8 cellular contexts compared by ENCODE assay signal in genomic region chr1:85200870-85201339, GRCh38. TPM values are rescaled to one million over a fixed set of nuclear protein-coding genes. Genes with fewer than 3 reads are reported as not detected.
DNase-seq lines count a peak whose midpoint lies in the region; ATAC-seq and TF ChIP-seq lines count a peak whose summit lies in the region.

A gene with protein sequence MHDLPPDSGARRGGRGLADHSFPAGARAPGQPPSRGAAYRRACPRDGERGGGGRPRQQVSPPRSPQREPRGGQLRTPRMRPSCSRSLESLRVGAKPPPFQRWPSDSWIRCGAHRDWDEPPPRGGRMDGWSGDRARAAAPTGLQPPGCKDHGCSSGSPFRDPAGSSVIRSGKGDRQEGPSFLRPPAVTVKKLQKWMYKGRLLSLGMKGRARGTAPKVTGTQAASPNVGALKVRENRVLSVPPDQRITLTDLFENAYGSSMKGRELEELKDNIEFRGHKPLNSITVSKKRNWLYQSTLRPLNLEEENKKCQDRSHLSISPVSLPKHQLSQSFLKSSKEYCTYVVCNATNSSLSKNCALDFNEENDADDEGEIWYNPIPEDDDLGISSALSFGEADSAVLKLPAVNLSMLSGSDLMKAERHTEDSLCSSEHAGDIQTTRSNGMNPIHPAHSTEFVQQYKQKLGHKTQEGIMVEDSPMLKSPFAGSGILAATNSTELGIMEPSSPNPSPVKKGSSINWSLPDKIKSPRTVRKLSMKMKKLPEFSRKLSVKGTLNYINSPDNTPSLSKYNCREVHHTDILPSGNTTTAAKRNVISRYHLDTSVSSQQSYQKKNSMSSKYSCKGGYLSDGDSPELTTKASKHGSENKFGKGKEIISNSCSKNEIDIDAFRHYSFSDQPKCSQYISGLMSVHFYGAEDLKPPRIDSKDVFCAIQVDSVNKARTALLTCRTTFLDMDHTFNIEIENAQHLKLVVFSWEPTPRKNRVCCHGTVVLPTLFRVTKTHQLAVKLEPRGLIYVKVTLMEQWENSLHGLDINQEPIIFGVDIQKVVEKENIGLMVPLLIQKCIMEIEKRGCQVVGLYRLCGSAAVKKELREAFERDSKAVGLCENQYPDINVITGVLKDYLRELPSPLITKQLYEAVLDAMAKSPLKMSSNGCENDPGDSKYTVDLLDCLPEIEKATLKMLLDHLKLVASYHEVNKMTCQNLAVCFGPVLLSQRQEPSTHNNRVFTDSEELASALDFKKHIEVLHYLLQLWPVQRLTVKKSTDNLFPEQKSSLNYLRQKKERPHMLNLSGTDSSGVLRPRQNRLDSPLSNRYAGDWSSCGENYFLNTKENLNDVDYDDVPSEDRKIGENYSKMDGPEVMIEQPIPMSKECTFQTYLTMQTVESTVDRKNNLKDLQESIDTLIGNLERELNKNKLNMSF (minus strand): TSS chr1:85201016. CDS start chr1:85200996, 20 bp downstream.

- H3K79me2 ChIP-seq in KMS-11 (ENCODE audit: insufficient read depth, low read depth): no peaks in the 10 kb centered on the region

- H3K4me2 ChIP-seq in KMS-11: peak within 1 kb of the TSS; percentile 64; the same call in 1 of the 2 replicates

- H3K36me3 ChIP-seq in KMS-11 (ENCODE audit: insufficient read depth): no peaks in the 10 kb centered on the region
- no peaks in the 10 kb centered on the region for H3K36me3 ChIP-seq in left ventricle myocardium inferior
- no peaks in the 10 kb centered on the region for H3K36me3 ChIP-seq in uterus

- H2AFZ ChIP-seq in KMS-11 (ENCODE audit: low read depth): peak within 1 kb of the TSS; percentile 85

- TF ChIP-seq CTCF in KMS-11 (conservative IDR thresholded peaks at IDR 0.05; ENCODE audit: low read depth, low read length): no peak
- TF ChIP-seq CTCF in left ventricle myocardium inferior (IDR thresholded peaks at IDR 0.05; ENCODE audit: borderline replicate concordance): no peak
- TF ChIP-seq CTCF in uterus (IDR thresholded peaks at IDR 0.05): no peak

- H3K9me3 ChIP-seq in left ventricle myocardium inferior (replicated peaks) (no peaks in the 10 kb centered on the region), uterus (no peaks in the 10 kb centered on the region)

- H3K4me1 ChIP-seq in KMS-11 (ENCODE audit: low read depth, poor library complexity, severe bottlenecking) (peaks cover 25% of the 10 kb centered on the region), left ventricle myocardium inferior (peaks cover 35% of the 10 kb centered on the region), uterus (peaks cover 0 to 8% of the 10 kb centered on the region in 2 donors)

- H3K27ac ChIP-seq in KMS-11 (peak within 1 kb of the TSS; percentile 63), left ventricle myocardium inferior (replicated peaks) (peak within 1 kb of the TSS; percentile 98), uterus (peak within 1 kb of the TSS; percentile 92 to 99)

- H3K4me3 ChIP-seq in KMS-11 (IDR thresholded peaks at IDR 0.05; ENCODE audit: insufficient read depth, low read depth, low read length) (peak within 1 kb of the TSS; percentile 29), left ventricle myocardium inferior (peak within 1 kb of the TSS; percentile 86), uterus (peak within 1 kb of the TSS; percentile 54 to 92)

- H4K20me1 ChIP-seq in KMS-11 (ENCODE audit: insufficient read depth): no peaks in the 10 kb centered on the region

- intact Hi-C loops in left ventricle myocardium inferior (cut with micrococcal nuclease): no loop called here
- intact Hi-C loops in uterus (cut with DNase I; ENCODE audit: low total_unique reads): loop anchor here (5.0 kb wide), 1 partner anchor 56 kb away; the partner anchor contains the start of gene C1orf52

- peak within 1 kb of the TSS; percentile 75 for H3K9ac ChIP-seq in KMS-11

- peak; percentile 71 for ATAC-seq in GM21825 (IDR thresholded peaks at IDR 0.05; ENCODE audit: unreplicated experiment)
- peak; percentile 46 for ATAC-seq in SK-N-SH treated with all-trans-retinoic acid at 6 μM for 48 hours

- TF ChIP-seq POLR2A in uterus (IDR thresholded peaks at IDR 0.05): peak; percentile 44 to 75

- H3K27me3 ChIP-seq in KMS-11 (ENCODE audit: insufficient read depth, low read depth) (no peaks in the 10 kb centered on the region), left ventricle myocardium inferior (ENCODE audit: low read depth) (peaks cover 51% of the 10 kb centered on the region), uterus (no peaks in the 10 kb centered on the region)

- DNase-seq in Daoy (ENCODE audit: low read depth): peak; percentile 90
- peak; percentile 52 for DNase-seq in activated naive CD8-positive, alpha-beta T cell treated with anti-CD3 and anti-CD28 coated beads, Interleukin-2, amount 50 U/mL, for 16 hours (ENCODE audit: low read depth, low spot score)
- peak; percentile 80 for DNase-seq in left ventricle myocardium inferior
- peak; percentile 22 for DNase-seq in pulmonary artery endothelial cell (ENCODE audit: low read depth, low spot score)
- DNase-seq in uterus: peak; percentile 77 to 81

TF ChIP-seq in SK-N-SH treated with all-trans-retinoic acid at 6 μM for 48 hours, 23 proteins besides CTCF, POLR2A, EP300 and RAD21 (continues in another document):
- TF ChIP-seq, protein P1, sequence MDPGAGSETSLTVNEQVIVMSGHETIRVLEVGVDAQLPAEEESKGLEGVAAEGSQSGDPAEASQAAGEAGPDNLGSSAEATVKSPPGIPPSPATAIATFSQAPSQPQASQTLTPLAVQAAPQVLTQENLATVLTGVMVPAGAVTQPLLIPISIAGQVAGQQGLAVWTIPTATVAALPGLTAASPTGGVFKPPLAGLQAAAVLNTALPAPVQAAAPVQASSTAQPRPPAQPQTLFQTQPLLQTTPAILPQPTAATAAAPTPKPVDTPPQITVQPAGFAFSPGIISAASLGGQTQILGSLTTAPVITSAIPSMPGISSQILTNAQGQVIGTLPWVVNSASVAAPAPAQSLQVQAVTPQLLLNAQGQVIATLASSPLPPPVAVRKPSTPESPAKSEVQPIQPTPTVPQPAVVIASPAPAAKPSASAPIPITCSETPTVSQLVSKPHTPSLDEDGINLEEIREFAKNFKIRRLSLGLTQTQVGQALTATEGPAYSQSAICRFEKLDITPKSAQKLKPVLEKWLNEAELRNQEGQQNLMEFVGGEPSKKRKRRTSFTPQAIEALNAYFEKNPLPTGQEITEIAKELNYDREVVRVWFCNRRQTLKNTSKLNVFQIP (CRISPR knock-in tag; IDR thresholded peaks at IDR 0.05; ENCODE audit: borderline replicate concordance, low read depth): no peak
- TF ChIP-seq RARB (CRISPR knock-in tag; IDR thresholded peaks at IDR 0.05): no peak
- TF ChIP-seq OSR1 (CRISPR knock-in tag; IDR thresholded peaks at IDR 0.05): no peak
- no peak for TF ChIP-seq ZC3H10 (CRISPR knock-in tag; IDR thresholded peaks at IDR 0.05)
- TF ChIP-seq TOX (CRISPR knock-in tag; IDR thresholded peaks at IDR 0.05; ENCODE audit: borderline replicate concordance): no peak
- TF ChIP-seq PATZ1 (CRISPR knock-in tag; IDR thresholded peaks at IDR 0.05; ENCODE audit: borderline replicate concordance): no peak
- TF ChIP-seq, protein P2, sequence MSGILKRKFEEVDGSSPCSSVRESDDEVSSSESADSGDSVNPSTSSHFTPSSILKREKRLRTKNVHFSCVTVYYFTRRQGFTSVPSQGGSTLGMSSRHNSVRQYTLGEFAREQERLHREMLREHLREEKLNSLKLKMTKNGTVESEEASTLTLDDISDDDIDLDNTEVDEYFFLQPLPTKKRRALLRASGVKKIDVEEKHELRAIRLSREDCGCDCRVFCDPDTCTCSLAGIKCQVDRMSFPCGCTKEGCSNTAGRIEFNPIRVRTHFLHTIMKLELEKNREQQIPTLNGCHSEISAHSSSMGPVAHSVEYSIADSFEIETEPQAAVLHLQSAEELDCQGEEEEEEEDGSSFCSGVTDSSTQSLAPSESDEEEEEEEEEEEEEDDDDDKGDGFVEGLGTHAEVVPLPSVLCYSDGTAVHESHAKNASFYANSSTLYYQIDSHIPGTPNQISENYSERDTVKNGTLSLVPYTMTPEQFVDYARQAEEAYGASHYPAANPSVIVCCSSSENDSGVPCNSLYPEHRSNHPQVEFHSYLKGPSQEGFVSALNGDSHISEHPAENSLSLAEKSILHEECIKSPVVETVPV (CRISPR knock-in tag; IDR thresholded peaks at IDR 0.05): no peak
- TF ChIP-seq ISL1 (CRISPR knock-in tag; IDR thresholded peaks at IDR 0.05): no peak
- no peak for TF ChIP-seq PPARA (CRISPR knock-in tag; IDR thresholded peaks at IDR 0.05; ENCODE audit: borderline replicate concordance)
- no peak for TF ChIP-seq SNAI2 (CRISPR knock-in tag; IDR thresholded peaks at IDR 0.05)
- no peak for TF ChIP-seq ZFP3 (CRISPR knock-in tag; IDR thresholded peaks at IDR 0.05)
- TF ChIP-seq ZNF8 (CRISPR knock-in tag; IDR thresholded peaks at IDR 0.05): no peak
- no peak for TF ChIP-seq ZFP30 (CRISPR knock-in tag; IDR thresholded peaks at IDR 0.05)
- TF ChIP-seq CREB5 (CRISPR knock-in tag; IDR thresholded peaks at IDR 0.05; ENCODE audit: low read depth): no peak
- no peak for TF ChIP-seq CSDC2 (CRISPR knock-in tag; IDR thresholded peaks at IDR 0.05)

RNA-seq across cellular contexts. Expression of the gene that starts here (rescaled TPM):
- total RNA-seq in Daoy (2014; rRNA removed; shearing (Covaris generic)): 6.5 and 7.8 TPM in 2 replicates
- total RNA-seq in left ventricle myocardium inferior (21.4 TPM), pulmonary artery endothelial cell (4.0 and 5.9 TPM in 2 replicates), uterus (10 to 100 TPM in 3 of 4 donors, 1 to 10 TPM in 1; 5.3 to 24.3 (median 14.6) TPM)

Comparison
In these comparisons a context has a peak if more than half of its experiments do, and no peak if none do; other contexts are left out.
1. Peak in every context shown above with its lines: DNase-seq, ATAC-seq, H3K4me3 ChIP-seq and H3K27ac ChIP-seq.
2. DNase-seq: peak in every context shown above with its lines; median percentile 90 in Daoy; 80 in left ventricle myocardium inferior; 79 in uterus; 52 in activated naive CD8-positive, alpha-beta T cell treated with anti-CD3 and anti-CD28 coated beads, Interleukin-2, amount 50 U/mL, for 16 hours; 22 in pulmonary artery endothelial cell.
3. H3K4me3 ChIP-seq: peak in every context shown above with its lines; median percentile 86 in left ventricle myocardium inferior; 73 in uterus; 29 in KMS-11.